ENCODE assay signal across 1 cellular context in genomic region chr19:8352134-8352827, GRCh38.
TF ChIP-seq lines count a peak whose summit lies in the region.

No MANE protein-coding gene starts in this region.

TF ChIP-seq in GM23338, 12 proteins besides CTCF, POLR2A, EP300 and RAD21 (continued from another document):
- TF ChIP-seq ZNF462 (CRISPR knock-in tag; IDR thresholded peaks at IDR 0.05), result no peak
- no peak for TF ChIP-seq ZNF114 (CRISPR knock-in tag; IDR thresholded peaks at IDR 0.05)
- TF ChIP-seq NANOG (IDR thresholded peaks at IDR 0.05; ENCODE audit: borderline replicate concordance), result no peak
- no peak for TF ChIP-seq ETS1 (IDR thresholded peaks at IDR 0.05)
- TF ChIP-seq EZH2 (IDR thresholded peaks at IDR 0.05; ENCODE audit: low read depth, unreplicated experiment), result no peak
TF ChIP-seq in GM23338: peak in this region for 0.
